ENCODE assay signal across 8 cellular contexts in genomic region chr1:180631766-180632325, GRCh38. TPM values are rescaled to one million over a fixed set of nuclear protein-coding genes. Genes with fewer than 3 reads are reported as not detected.
DNase-seq lines count a peak whose midpoint lies in the region; ATAC-seq and TF ChIP-seq lines count a peak whose summit lies in the region.

XPR1 (plus strand) TSS chr1:180632022; CDS start chr1:180632202, 180 bp downstream.

- intact Hi-C loops in activated T-helper 2 cell treated with anti-CD3 and anti-CD28 coated beads, Interferon-gamma antibody, Interleukin-2, Interleukin-4, amounts not matched to agents 10 μg/mL and 5 μg/mL and 100 μg/mL, durations not matched to agents 14 hours and 24 hours and 36 hours (cut with micrococcal nuclease) = loop anchor here (1.0 to 10.0 kb wide), 8 partner anchors 45 to 533 kb away; partner anchors contain the start of gene STX6

- peaks cover 5% of the 10 kb centered on the region for H3K27me3 Mint-ChIP-seq in activated T-helper 2 cell treated with anti-CD3 and anti-CD28 coated beads, Interferon-gamma antibody, Interleukin-2, Interleukin-4, amounts not matched to agents 10 μg/mL and 5 μg/mL and 100 μg/mL, durations not matched to agents 14 hours and 24 hours and 36 hours (ENCODE audit: low read depth)
- peaks cover 6 to 8% of the 10 kb centered on the region in 2 donors for H3K27me3 Mint-ChIP-seq in natural killer cell treated with Interleukin-12 subunit alpha and Interleukin-12 subunit beta and Interleukin-15 and Interleukin-18, amount 100 ng/mL, for 72 hours

- peak; percentile 94 for ATAC-seq in RWPE2 (ENCODE audit: low read depth)
- peak; percentile 99 for ATAC-seq in natural killer cell treated with Interleukin-12 subunit alpha and Interleukin-12 subunit beta and Interleukin-15 and Interleukin-18, amount 100 ng/mL, for 72 hours
- ATAC-seq in stimulated activated naive CD8-positive, alpha-beta T cell treated with anti-CD3 and anti-CD28 coated beads, Interleukin-15, Interleukin-2, amounts not matched to agents 100 U/mL and 50 U/mL, for 24 hours = peak; percentile 99

- no peaks in the 10 kb centered on the region for H3K9me3 Mint-ChIP-seq in activated T-helper 2 cell treated with anti-CD3 and anti-CD28 coated beads, Interferon-gamma antibody, Interleukin-2, Interleukin-4, amounts not matched to agents 10 μg/mL and 5 μg/mL and 100 μg/mL, durations not matched to agents 14 hours and 24 hours and 36 hours
- H3K9me3 Mint-ChIP-seq in natural killer cell treated with Interleukin-12 subunit alpha and Interleukin-12 subunit beta and Interleukin-15 and Interleukin-18, amount 100 ng/mL, for 72 hours = no peaks in the 10 kb centered on the region

- H3K4me1 Mint-ChIP-seq in activated T-helper 2 cell treated with anti-CD3 and anti-CD28 coated beads, Interferon-gamma antibody, Interleukin-2, Interleukin-4, amounts not matched to agents 10 μg/mL and 5 μg/mL and 100 μg/mL, durations not matched to agents 14 hours and 24 hours and 36 hours (ENCODE audit: low read depth) = peaks cover 11% of the 10 kb centered on the region
- H3K4me1 Mint-ChIP-seq in natural killer cell treated with Interleukin-12 subunit alpha and Interleukin-12 subunit beta and Interleukin-15 and Interleukin-18, amount 100 ng/mL, for 72 hours (ENCODE audit: low read depth in 2 of 2) = peaks cover 0 to 2% of the 10 kb centered on the region in 2 donors

- H3K36me3 ChIP-seq in RWPE2 (ENCODE audit: low read depth) = no peaks in the 10 kb centered on the region

- H3K27me3 ChIP-seq in RWPE2 (ENCODE audit: insufficient read depth, poor library complexity, severe bottlenecking) = no peaks in the 10 kb centered on the region

- H3K4me1 ChIP-seq in RWPE2 (ENCODE audit: insufficient read depth, poor library complexity, severe bottlenecking) = peaks cover 29% of the 10 kb centered on the region

- H3K4me3 Mint-ChIP-seq in activated T-helper 2 cell treated with anti-CD3 and anti-CD28 coated beads, Interferon-gamma antibody, Interleukin-2, Interleukin-4, amounts not matched to agents 10 μg/mL and 5 μg/mL and 100 μg/mL, durations not matched to agents 14 hours and 24 hours and 36 hours (ENCODE audit: low read depth) = no peak within 1 kb of the TSS
- H3K4me3 Mint-ChIP-seq in natural killer cell treated with Interleukin-12 subunit alpha and Interleukin-12 subunit beta and Interleukin-15 and Interleukin-18, amount 100 ng/mL, for 72 hours = no peak within 1 kb of the TSS

- peak; percentile 99 for DNase-seq in ELR (ENCODE audit: low read depth)
- peak; percentile 97 for DNase-seq in H4 (ENCODE audit: low spot score)
- peak; percentile 97 for DNase-seq in LoVo (ENCODE audit: low spot score)
- DNase-seq in RWPE2 (ENCODE audit: low spot score) = peak; percentile 97
- peak; percentile 92 for DNase-seq in activated T-helper 2 cell treated with anti-CD3 and anti-CD28 coated beads, Interferon-gamma antibody, Interleukin-2, Interleukin-4, amounts not matched to agents 10 μg/mL and 5 μg/mL and 100 μg/mL, durations not matched to agents 14 hours and 24 hours and 36 hours (ENCODE audit: low spot score)
- DNase-seq in fibroblast of peridontal ligament (ENCODE audit: extremely low read depth) = peak; percentile 98
- peak; percentile 96 for DNase-seq in natural killer cell treated with Interleukin-12 subunit alpha and Interleukin-12 subunit beta and Interleukin-15 and Interleukin-18, amount 100 ng/mL, for 72 hours (ENCODE audit: low spot score)
- DNase-seq in stimulated activated naive CD8-positive, alpha-beta T cell treated with anti-CD3 and anti-CD28 coated beads, Interleukin-15, Interleukin-2, amounts not matched to agents 100 U/mL and 50 U/mL, for 24 hours = peak; percentile 98

- H3K9me3 ChIP-seq in RWPE2 (ENCODE audit: severe bottlenecking) = no peaks in the 10 kb centered on the region

- peak; percentile 22 for TF ChIP-seq CTCF in RWPE2 (IDR thresholded peaks at IDR 0.05; ENCODE audit: poor library complexity, severe bottlenecking)

- peak within 1 kb of the TSS; percentile 84 for H3K4me3 ChIP-seq in RWPE2 (ENCODE audit: severe bottlenecking)

- H3K27ac Mint-ChIP-seq in activated T-helper 2 cell treated with anti-CD3 and anti-CD28 coated beads, Interferon-gamma antibody, Interleukin-2, Interleukin-4, amounts not matched to agents 10 μg/mL and 5 μg/mL and 100 μg/mL, durations not matched to agents 14 hours and 24 hours and 36 hours = peak within 1 kb of the TSS; percentile 81
- H3K27ac Mint-ChIP-seq in natural killer cell treated with Interleukin-12 subunit alpha and Interleukin-12 subunit beta and Interleukin-15 and Interleukin-18, amount 100 ng/mL, for 72 hours = no peak within 1 kb of the TSS

- peak within 1 kb of the TSS; percentile 42 for H3K27ac ChIP-seq in RWPE2 (ENCODE audit: poor library complexity, severe bottlenecking)

- no peaks in the 10 kb centered on the region for H3K36me3 Mint-ChIP-seq in activated T-helper 2 cell treated with anti-CD3 and anti-CD28 coated beads, Interferon-gamma antibody, Interleukin-2, Interleukin-4, amounts not matched to agents 10 μg/mL and 5 μg/mL and 100 μg/mL, durations not matched to agents 14 hours and 24 hours and 36 hours (ENCODE audit: low read depth)
- H3K36me3 Mint-ChIP-seq in natural killer cell treated with Interleukin-12 subunit alpha and Interleukin-12 subunit beta and Interleukin-15 and Interleukin-18, amount 100 ng/mL, for 72 hours = no peaks in the 10 kb centered on the region

RNA-seq across cellular contexts. Expression of gene XPR1, which starts in this region (rescaled TPM):
- 16.9 and 23.5 TPM in 2 replicates for total RNA-seq in H4 (2014; rRNA removed; shearing (Covaris generic))
- 20.8 and 23.6 TPM in 2 replicates for total RNA-seq in activated T-helper 2 cell treated with anti-CD3 and anti-CD28 coated beads, Interferon-gamma antibody, Interleukin-2, Interleukin-4, amounts not matched to agents 10 μg/mL and 5 μg/mL and 100 μg/mL, durations not matched to agents 14 hours and 24 hours and 36 hours
- total RNA-seq in natural killer cell treated with Interleukin-12 subunit alpha and Interleukin-12 subunit beta and Interleukin-15 and Interleukin-18, amount 100 ng/mL, for 72 hours = 10 to 100 TPM; 18.0 to 21.2 TPM

Comparison
In these comparisons a context has a peak if more than half of its experiments do, and no peak if none do; other contexts are left out.
1. Peak in every context shown above with its lines: DNase-seq, ATAC-seq, H3K4me3 ChIP-seq and H3K27ac ChIP-seq.